1 cellular context compared by ENCODE assay signal in genomic region chr13:21576424-21576823, GRCh38.
TF ChIP-seq lines count a peak whose summit lies in the region.

No MANE protein-coding gene starts in this region.

TF ChIP-seq in K562, 482 proteins besides CTCF, POLR2A, EP300 and RAD21 (continued from another document):
- TF ChIP-seq RREB1 (CRISPR knock-in tag; IDR thresholded peaks at IDR 0.05) (no peak), DIDO1 (tag; IDR thresholded peaks at IDR 0.05; ENCODE audit: low read depth) (no peak), TEAD4 (IDR thresholded peaks at IDR 0.05; ENCODE audit: low read length) (peak; percentile 58; the same call in 1 of the 2 replicates), TEAD4 (CRISPR knock-in tag; IDR thresholded peaks at IDR 0.05; ENCODE audit: borderline replicate concordance) (no peak), PKNOX1 (IDR thresholded peaks at IDR 0.05) (peak; percentile 37; the same call in 1 of the 2 replicates), SP2 (IDR thresholded peaks at IDR 0.05; ENCODE audit: extremely low read depth, low read depth, low read length, poor library complexity, severe bottlenecking) (no peak), CREM (IDR thresholded peaks at IDR 0.05; ENCODE audit: low read depth) (no peak), GABPA (tag; conservative IDR thresholded peaks at IDR 0.05; ENCODE audit: low read depth) (no peak), CCNT2 (IDR thresholded peaks at IDR 0.05; ENCODE audit: borderline replicate concordance, extremely low read depth, insufficient read length, low read depth, low read length) (no peak)
TF ChIP-seq in K562: peak in this region for 8.
